ENCODE assay signal across 20 cellular contexts in the genomic region with DNA sequence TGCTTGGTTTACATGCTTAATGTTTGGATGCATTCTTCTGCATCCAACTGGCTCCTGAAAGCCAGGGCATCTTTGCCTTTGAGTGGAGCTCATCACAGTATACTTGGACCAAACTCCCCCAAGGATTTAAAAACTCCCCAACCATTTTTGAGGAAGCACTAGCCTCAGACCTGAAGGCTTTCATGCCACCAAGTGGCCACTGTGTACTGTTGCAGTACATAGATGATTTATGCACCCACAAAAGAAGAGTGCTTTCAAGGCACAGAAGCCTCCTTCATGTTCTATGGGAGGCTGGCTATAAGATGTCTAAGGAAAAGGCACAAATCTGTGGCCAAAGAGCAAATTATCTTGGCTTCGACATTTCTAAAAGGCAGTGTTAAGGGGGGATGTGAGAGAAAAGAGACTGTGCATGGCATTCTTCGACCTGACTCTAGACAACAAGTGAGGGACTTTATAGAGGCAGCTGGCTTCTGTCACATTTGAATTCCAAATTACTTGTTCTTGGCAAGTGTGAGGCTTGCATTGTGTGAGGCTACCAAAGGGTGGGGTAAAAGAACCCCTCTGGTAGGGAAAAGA.
A peak's percentile ranks its signal among the peaks of the same experiment; 100 is the strongest.
DNase-seq lines count a peak whose midpoint lies in the region; ATAC-seq, FAIRE-seq and TF ChIP-seq lines count a peak whose summit lies in the region.
"Had no signal": no experiment of that assay in that cellular context is flagged by ENCODE, and none has a peak within 500 bp of the region (broad histone marks: within the 10 kb centered on the region; RNA-seq: fewer than 3 reads in every experiment).

No MANE protein-coding gene starts in this region.

- H3K36me3 ChIP-seq in bronchial epithelial cell (ENCODE audit: control insufficient read depth, insufficient read depth, low read length), result no peaks in the 10 kb centered on the region
- H3K36me3 ChIP-seq: lower lobe of right lung, SJSA1, thyroid gland had no signal

- FAIRE-seq in D721Med (lab: Jason Lieb, UNC), result no peak
- FAIRE-seq in bronchial epithelial cell (lab: Jason Lieb, UNC), result no peak
- FAIRE-seq: small intestine had no signal

- no peaks in the 10 kb centered on the region for H3K9me3 Mint-ChIP-seq in HFFc6
- H3K9me3 Mint-ChIP-seq: naive thymus-derived CD4-positive, alpha-beta T cell had no signal

- DNase-seq in D721Med (ENCODE audit: insufficient read length, low spot score) (no peak), HFFc6 (no peak), bronchial epithelial cell (ENCODE audit: low read depth) (peak; percentile 4), left kidney (ENCODE audit: low read depth, low spot score) (peak; percentile 27), iPS-NIHi7 (ENCODE audit: extremely low spot score) (no peak)
- DNase-seq in stimulated activated naive CD8-positive, alpha-beta T cell treated with anti-CD3 and anti-CD28 coated beads, Interleukin-15, Interleukin-2, amounts not matched to agents 100 U/mL and 50 U/mL, for 24 hours, result no peak
- DNase-seq in stimulated activated CD4-positive, alpha-beta T cell treated with anti-CD3 and anti-CD28 coated beads, Interleukin-2, amount 100 ng/mL, for 48 hours, result no peak
- DNase-seq: activated CD4-positive, alpha-beta T cell treated with anti-CD3 and anti-CD28 coated beads for 1 hour; activated effector memory CD4-positive, alpha-beta T cell treated with Interleukin-2 at 50 U/mL for 16 hours; AML-193; Calu3; GOT3; KG1; lower lobe of right lung; naive thymus-derived CD4-positive, alpha-beta T cell; NCI-H2227 treated with DMSO at 0.1 percent for 48 hours; small intestine; thyroid gland had no signal

- no peak overlapping the region for H3K4me3 Mint-ChIP-seq in HFFc6
- H3K4me3 Mint-ChIP-seq: naive thymus-derived CD4-positive, alpha-beta T cell had no signal

- H3K27me3 Mint-ChIP-seq in HFFc6 (ENCODE audit: insufficient read depth), result no peaks in the 10 kb centered on the region
- H3K27me3 Mint-ChIP-seq: naive thymus-derived CD4-positive, alpha-beta T cell had no signal

- no peak for ATAC-seq in stimulated activated naive CD8-positive, alpha-beta T cell treated with anti-CD3 and anti-CD28 coated beads, Interleukin-15, Interleukin-2, amounts not matched to agents 100 U/mL and 50 U/mL, for 24 hours
- ATAC-seq in HG03097 (IDR thresholded peaks at IDR 0.05; ENCODE audit: low FRiP score, unreplicated experiment), result no peak
- ATAC-seq: lower lobe of right lung; naive thymus-derived CD4-positive, alpha-beta T cell had no signal

- no peaks in the 10 kb centered on the region for H3K27me3 ChIP-seq in bronchial epithelial cell (ENCODE audit: control insufficient read depth, insufficient read depth, low read length)
- H3K27me3 ChIP-seq: SJSA1, thyroid gland had no signal

- no peaks in the 10 kb centered on the region for H3K36me3 Mint-ChIP-seq in HFFc6 (ENCODE audit: low read depth)
- H3K36me3 Mint-ChIP-seq: naive thymus-derived CD4-positive, alpha-beta T cell had no signal

- H3K4me3 ChIP-seq in bronchial epithelial cell (ENCODE audit: low read depth, low read length), result no peak overlapping the region
- H3K4me3 ChIP-seq: lower lobe of right lung, SJSA1, thyroid gland had no signal

- no peaks in the 10 kb centered on the region for H3K4me1 Mint-ChIP-seq in HFFc6 (ENCODE audit: low read depth)

- TF ChIP-seq CTCF in D721Med (IDR thresholded peaks at IDR 0.05; ENCODE audit: insufficient read depth, missing control alignments) (peak; percentile 11), HFFc6 (IDR thresholded peaks at IDR 0.05) (peak; percentile 62), bronchial epithelial cell (IDR thresholded peaks at IDR 0.05; ENCODE audit: insufficient read depth, low read length, severe bottlenecking) (no peak)

- H3K27ac Mint-ChIP-seq in HFFc6, result no peak overlapping the region
- H3K27ac Mint-ChIP-seq: naive thymus-derived CD4-positive, alpha-beta T cell had no signal

Comparison
In these comparisons a context has a peak if more than half of its experiments do, and no peak if none do; other contexts are left out.
1. DNase-seq: peak in bronchial epithelial cell (single experiment) and left kidney (single experiment); none in D721Med (single experiment), HFFc6 (single experiment), iPS-NIHi7 (single experiment), stimulated activated naive CD8-positive, alpha-beta T cell treated with anti-CD3 and anti-CD28 coated beads, Interleukin-15, Interleukin-2, amounts not matched to agents 100 U/mL and 50 U/mL, for 24 hours (single experiment) and stimulated activated CD4-positive, alpha-beta T cell treated with anti-CD3 and anti-CD28 coated beads, Interleukin-2, amount 100 ng/mL, for 48 hours (0 of 2).